33 cellular contexts compared by ENCODE assay signal in the genomic region with DNA sequence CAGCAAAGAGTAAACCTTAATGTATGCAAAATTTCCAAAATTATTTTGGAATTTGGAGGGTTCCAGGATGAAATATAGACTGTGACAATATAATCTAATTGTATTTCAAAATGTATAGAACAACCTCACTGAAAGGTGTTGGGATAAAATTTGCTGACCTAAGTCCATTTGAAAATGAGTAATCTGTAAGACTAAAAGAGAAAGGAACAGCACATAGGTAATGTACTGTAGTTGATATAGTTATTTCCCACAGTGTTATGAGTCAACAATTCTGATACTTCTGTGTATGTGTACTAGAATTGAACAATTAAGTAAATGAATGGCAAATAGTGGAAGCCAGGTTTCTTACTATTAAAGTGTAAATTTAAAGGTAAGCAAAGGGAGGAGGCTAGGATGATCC. TPM values are rescaled to one million over a fixed set of nuclear protein-coding genes. Genes with fewer than 3 reads are reported as not detected.
"Had no signal": no experiment of that assay in that cellular context is flagged by ENCODE, and none has a peak within 500 bp of the region (broad histone marks: within the 10 kb centered on the region; RNA-seq: fewer than 3 reads in every experiment).

No MANE protein-coding gene starts in this region.

- H3K36me3 ChIP-seq: adrenal gland, cardiac muscle cell, colonic mucosa, gastrocnemius medialis, heart left ventricle, WERI-Rb-1 had no signal

- H3K27ac Mint-ChIP-seq: activated B cell treated with CpG ODN at 0.5 μM for 24 hours; activated CD8-positive, alpha-beta T cell treated with anti-CD3 and anti-CD28 coated beads for 36 hours; activated naive CD4-positive, alpha-beta T cell treated with anti-CD3 and anti-CD28 coated beads for 36 hours; activated naive CD4-positive, alpha-beta T cell treated with anti-CD3 and anti-CD28 coated beads, Interleukin-2, amount 50 U/mL, for 24 hours; activated naive CD8-positive, alpha-beta T cell treated with anti-CD3 and anti-CD28 coated beads for 36 hours; activated naive CD8-positive, alpha-beta T cell treated with anti-CD3 and anti-CD28 coated beads, Interleukin-2, amount 50 U/mL, for 24 hours; activated T-helper 2 cell treated with anti-CD3 and anti-CD28 coated beads, Interferon-gamma antibody, Interleukin-2, Interleukin-4, amounts not matched to agents 10 μg/mL and 5 μg/mL and 100 μg/mL, durations not matched to agents 14 hours and 24 hours and 36 hours; endodermal cell; T-helper 17 cell; T-helper 2 cell treated with Interferon-gamma antibody and Interleukin-4, amounts not matched to agents 5 μg/mL and 100 μg/mL, for 36 hours had no signal

- DNase-seq: activated B cell treated with CpG ODN at 0.5 μM for 24 hours; activated CD4-positive, alpha-beta T cell treated with anti-CD3 and anti-CD28 coated beads for 48 hours; activated CD4-positive, alpha-beta T cell treated with anti-CD3 and anti-CD28 coated beads, Interleukin-2, amount 50 U/mL, for 1 hour; activated CD4-positive, alpha-beta T cell treated with anti-CD3 and anti-CD28 coated beads, Interleukin-2, amount 50 U/mL, for 48 hours; activated CD8-positive, alpha-beta memory T cell treated with anti-CD3 and anti-CD28 coated beads for 24 hours; activated CD8-positive, alpha-beta T cell treated with anti-CD3 and anti-CD28 coated beads for 36 hours; activated effector memory CD4-positive, alpha-beta T cell treated with anti-CD3 and anti-CD28 coated beads, Interleukin-2, amount 50 U/mL, for 16 hours; activated naive CD4-positive, alpha-beta T cell treated with anti-CD3 and anti-CD28 coated beads for 36 hours; activated naive CD8-positive, alpha-beta T cell treated with anti-CD3 and anti-CD28 coated beads for 36 hours; activated naive CD8-positive, alpha-beta T cell treated with anti-CD3 and anti-CD28 coated beads, Interleukin-2, amount 50 U/mL, for 24 hours; activated T-cell treated with anti-CD3 and anti-CD28 coated beads, Interleukin-2, amount 50 U/mL, for 4 hours; adrenal gland; amygdala; aorta; body of pancreas; central memory CD4-positive, alpha-beta T cell; cerebellar nuclear complex; colonic mucosa; effector CD8-positive, alpha-beta T cell; endodermal cell; foreskin fibroblast; gastrocnemius medialis; glutamatergic neuron; heart left ventricle; T-helper 17 cell; T1000; WERI-Rb-1 had no signal

- H3K27me3 ChIP-seq: adrenal gland, body of pancreas, cardiac muscle cell, colonic mucosa, gastrocnemius medialis, heart left ventricle had no signal

- H3K9me3 ChIP-seq: adrenal gland, colonic mucosa had no signal

- ATAC-seq: activated CD4-positive, CD25-positive, alpha-beta regulatory T cell treated with anti-CD3 and anti-CD28 coated beads, Interleukin-2, amount 50 U/mL, for 24 hours; activated CD8-positive, alpha-beta T cell treated with anti-CD3 and anti-CD28 coated beads for 36 hours; activated naive CD8-positive, alpha-beta T cell treated with anti-CD3 and anti-CD28 coated beads, Interleukin-2, amount 50 U/mL, for 24 hours; activated T-cell treated with anti-CD3 and anti-CD28 coated beads, Interleukin-2, amount 50 U/mL, for 4 hours; body of pancreas; esophagus mucosa; gastrocnemius medialis; heart left ventricle; T-helper 17 cell had no signal

- H3K27ac ChIP-seq: adrenal gland, body of pancreas, cardiac muscle cell, colonic mucosa, gastrocnemius medialis, heart left ventricle, WERI-Rb-1 had no signal

- H3K4me3 ChIP-seq: adrenal gland, body of pancreas, cardiac muscle cell, colonic mucosa, gastrocnemius medialis, heart left ventricle had no signal

- H3K4me1 ChIP-seq: adrenal gland, body of pancreas, colonic mucosa, gastrocnemius medialis, heart left ventricle had no signal

- H3K4me3 Mint-ChIP-seq: activated B cell treated with CpG ODN at 0.5 μM for 24 hours; activated CD8-positive, alpha-beta T cell treated with anti-CD3 and anti-CD28 coated beads for 36 hours; activated naive CD4-positive, alpha-beta T cell treated with anti-CD3 and anti-CD28 coated beads for 36 hours; activated naive CD4-positive, alpha-beta T cell treated with anti-CD3 and anti-CD28 coated beads, Interleukin-2, amount 50 U/mL, for 24 hours; activated naive CD8-positive, alpha-beta T cell treated with anti-CD3 and anti-CD28 coated beads for 36 hours; activated naive CD8-positive, alpha-beta T cell treated with anti-CD3 and anti-CD28 coated beads, Interleukin-2, amount 50 U/mL, for 24 hours; activated T-cell treated with anti-CD3 and anti-CD28 coated beads, Interleukin-2, amount 50 U/mL, for 4 hours; endodermal cell; T-helper 17 cell; T-helper 2 cell treated with Interferon-gamma antibody and Interleukin-4, amounts not matched to agents 5 μg/mL and 100 μg/mL, for 36 hours had no signal

- H3K4me1 Mint-ChIP-seq: activated B cell treated with CpG ODN at 0.5 μM for 24 hours; activated naive CD4-positive, alpha-beta T cell treated with anti-CD3 and anti-CD28 coated beads, Interleukin-2, amount 50 U/mL, for 24 hours; activated naive CD8-positive, alpha-beta T cell treated with anti-CD3 and anti-CD28 coated beads for 36 hours; activated naive CD8-positive, alpha-beta T cell treated with anti-CD3 and anti-CD28 coated beads, Interleukin-2, amount 50 U/mL, for 24 hours; endodermal cell had no signal

RNA-seq across cellular contexts. Expression of gene ELOVL4, which starts 23.8 kb away (rescaled TPM):
- total RNA-seq: activated B cell treated with CpG ODN at 0.5 μM for 24 hours had no signal
